ENCODE assay signal across 11 cellular contexts in genomic region chr6:170575250-170575649, GRCh38. TPM values are rescaled to one million over a fixed set of nuclear protein-coding genes. Genes with fewer than 3 reads are reported as not detected.
DNase-seq lines count a peak whose midpoint lies in the region; ATAC-seq and TF ChIP-seq lines count a peak whose summit lies in the region.
"Had no signal": no experiment of that assay in that cellular context is flagged by ENCODE, and none has a peak within 500 bp of the region (broad histone marks: within the 10 kb centered on the region; RNA-seq: fewer than 3 reads in every experiment).

No MANE protein-coding gene starts in this region.

- no peak overlapping the region for H3K4me3 Mint-ChIP-seq in MCF 10A (ENCODE audit: unreplicated experiment)
- H3K4me3 Mint-ChIP-seq: brain, naive B cell had no signal

- no peak overlapping the region for H3K27ac Mint-ChIP-seq in MCF 10A (ENCODE audit: low read depth, unreplicated experiment)
- H3K27ac Mint-ChIP-seq: brain had no signal

- no peaks in the 10 kb centered on the region for H3K9me3 ChIP-seq in breast epithelium
- H3K9me3 ChIP-seq: suprapubic skin had no signal

- TF ChIP-seq CTCF in MCF 10A (IDR thresholded peaks at IDR 0.05; ENCODE audit: unreplicated experiment), result peak; percentile 21
- TF ChIP-seq CTCF in breast epithelium (IDR thresholded peaks at IDR 0.05), result peak in 1 of 3 donors; percentile 13
- TF ChIP-seq CTCF in retinal pigment epithelial cell (conservative IDR thresholded peaks at IDR 0.05; ENCODE audit: low read depth, low read length), result peak; percentile 54

- no peak overlapping the region for H3K27ac ChIP-seq in breast epithelium
- H3K27ac ChIP-seq: suprapubic skin had no signal

- no peak for ATAC-seq in HG02870 (IDR thresholded peaks at IDR 0.05; ENCODE audit: unreplicated experiment)

- CTCF ChIA-PET in MCF 10A (lab: Yijun Ruan, JAX), result interaction anchor here (0.8 to 1.2 kb wide), 3 partner anchors 8 to 13 kb away, joined by 4 to 6 read pairs (median 4); no protein-coding TSS in a partner anchor

- H3K4me1 Mint-ChIP-seq in MCF 10A (ENCODE audit: insufficient read depth, unreplicated experiment), result no peaks in the 10 kb centered on the region
- H3K4me1 Mint-ChIP-seq: brain had no signal

- TF ChIP-seq POLR2A in breast epithelium (IDR thresholded peaks at IDR 0.05), result no peak

- H3K27me3 ChIP-seq in breast epithelium, result no peaks in the 10 kb centered on the region
- H3K27me3 ChIP-seq: suprapubic skin had no signal

- H3K9me3 Mint-ChIP-seq in MCF 10A (ENCODE audit: unreplicated experiment), result no peaks in the 10 kb centered on the region
- H3K9me3 Mint-ChIP-seq: brain, naive B cell had no signal

- POLR2A ChIA-PET in MCF 10A (lab: Yijun Ruan, JAX), result interaction anchor here (0.6 to 2.0 kb wide), 4 partner anchors 9 to 34 kb away, joined by 3 to 16 read pairs (median 5); partner anchors contain the start of genes PDCD2 and TBP

- DNase-seq in MCF 10A (ENCODE audit: unreplicated experiment) (no peak), breast epithelium (ENCODE audit: low spot score in 2 of 2) (no peak), NAMALWA (ENCODE audit: low spot score) (peak; percentile 42), dermis blood vessel endothelial cell (peak; percentile 33), retinal pigment epithelial cell (ENCODE audit: low read depth) (no peak), EL (no peak), RPMI8226 (no peak)
- DNase-seq: naive B cell had no signal

- no peaks in the 10 kb centered on the region for H3K4me1 ChIP-seq in breast epithelium
- H3K4me1 ChIP-seq: suprapubic skin had no signal

- peaks cover 64% of the 10 kb centered on the region for H3K36me3 Mint-ChIP-seq in MCF 10A (ENCODE audit: insufficient read depth, unreplicated experiment)

- H3K4me3 ChIP-seq in breast epithelium (no peak overlapping the region), retinal pigment epithelial cell (ENCODE audit: low read length) (no peak overlapping the region)
- H3K4me3 ChIP-seq: suprapubic skin had no signal

- no TSS peak for BruUV-seq in MCF 10A (replicated peaks; lab: Mats Ljungman, UMichigan)

- no peaks in the 10 kb centered on the region for H3K27me3 Mint-ChIP-seq in MCF 10A (ENCODE audit: insufficient read depth, unreplicated experiment)
- H3K27me3 Mint-ChIP-seq: brain, naive B cell had no signal

- intact Hi-C loops in MCF 10A (cut with micrococcal nuclease), result no loop called here
- intact Hi-C loops in breast epithelium (cut with DNase I; ENCODE audit: low total_unique reads), result no loop called here

- H3K36me3 ChIP-seq in breast epithelium, result no peaks in the 10 kb centered on the region

RNA-seq across cellular contexts. Expression of gene PDCD2, which starts 9.2 kb away (rescaled TPM):
- total RNA-seq in MCF 10A (2022) (91.7 and 101 TPM in 2 replicates), breast epithelium (10 to 100 TPM; 54.4 to 67.8 (median 64.6) TPM), dermis blood vessel endothelial cell (75.2 and 75.6 TPM in 2 replicates)

RNA-seq across cellular contexts. Expression of gene TBP, which starts 21.1 kb away (rescaled TPM):
- total RNA-seq in MCF 10A (2022) (15.8 and 20.7 TPM in 2 replicates), breast epithelium (10 to 100 TPM; 14.7 to 23.6 (median 20.6) TPM), dermis blood vessel endothelial cell (7.8 and 9.9 TPM in 2 replicates)

RNA-seq across cellular contexts. Expression of gene PSMB1, which starts 22.1 kb away (rescaled TPM):
- total RNA-seq in MCF 10A (2022) (144 and 161 TPM in 2 replicates), breast epithelium (100 to 1,000 TPM; 190 to 281 (median 214) TPM), dermis blood vessel endothelial cell (256 and 308 TPM in 2 replicates)

Comparison
In these comparisons a context has a peak if more than half of its experiments do, and no peak if none do; other contexts are left out.
1. DNase-seq: peak in NAMALWA (single experiment) and dermis blood vessel endothelial cell (single experiment); none in MCF 10A (single experiment), breast epithelium (0 of 2), retinal pigment epithelial cell (single experiment), EL (single experiment) and RPMI8226 (single experiment).